ENCODE assay signal across 8 cellular contexts in the genomic region with DNA sequence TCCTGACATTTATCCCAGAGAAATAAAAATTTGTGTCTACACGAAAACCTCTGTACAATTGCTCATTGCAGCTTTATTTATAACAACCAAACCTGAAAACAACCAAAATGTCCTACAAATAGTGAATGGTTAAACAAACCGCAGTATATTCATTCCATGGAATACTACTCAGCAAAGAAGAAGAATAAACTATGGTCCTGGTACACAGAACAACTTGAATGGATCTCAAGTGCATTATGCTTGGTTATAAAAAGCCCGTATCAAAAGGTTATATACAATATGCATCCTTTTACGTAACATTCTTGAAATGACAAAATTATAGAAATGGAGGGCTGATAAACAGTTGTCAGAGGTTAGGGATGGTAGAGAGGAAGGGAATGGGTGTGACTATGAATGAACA.
"Had no signal": no experiment of that assay in that cellular context is flagged by ENCODE, and none has a peak within 500 bp of the region (broad histone marks: within the 10 kb centered on the region; RNA-seq: fewer than 3 reads in every experiment).

No MANE protein-coding gene starts in this region.

- ATAC-seq: HCT116 had no signal

- H3K9ac ChIP-seq: GM23248 had no signal

- H3K4me3 ChIP-seq: GM23248, HAP-1 had no signal

- FAIRE-seq: HTR-8/SVneo had no signal

- H3K27ac ChIP-seq: GM23248 had no signal

- DNase-seq: GM23248, GOT3, H7, IMR-90, KBM-7 had no signal

- H2AFZ ChIP-seq: GM23248 had no signal
